7 cellular contexts compared by ENCODE assay signal in the genomic region with DNA sequence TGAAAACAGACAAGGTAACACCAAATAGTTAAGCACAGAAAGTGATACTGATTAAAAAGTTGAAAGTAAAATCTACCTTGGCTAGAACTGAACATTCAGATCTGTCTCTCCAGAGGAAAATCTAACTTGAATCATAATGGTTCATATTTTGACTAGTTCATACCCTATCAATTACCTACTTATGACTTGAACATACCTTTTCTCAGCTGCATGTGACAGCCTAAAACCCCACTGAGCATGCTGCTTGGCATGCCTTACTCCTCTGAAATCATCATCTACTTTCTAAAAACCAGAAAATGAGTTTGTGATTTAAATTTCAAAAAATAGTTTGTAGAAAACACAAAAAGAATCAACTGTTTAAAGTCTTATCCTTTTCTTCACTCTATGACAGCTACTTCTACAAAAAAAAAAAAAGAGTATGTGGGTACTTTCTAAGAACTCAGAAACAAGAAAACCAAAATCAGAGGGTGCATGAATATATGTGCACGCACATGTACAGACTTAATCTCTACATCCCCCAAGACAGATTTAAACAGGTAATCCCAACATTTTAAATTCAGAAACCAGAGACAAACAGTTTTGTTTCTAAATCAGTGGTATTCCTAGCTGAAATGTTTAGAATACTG. TPM values are rescaled to one million over a fixed set of nuclear protein-coding genes. Genes with fewer than 3 reads are reported as not detected.
DNase-seq lines count a peak whose midpoint lies in the region; ATAC-seq, FAIRE-seq and TF ChIP-seq lines count a peak whose summit lies in the region.
"Not testable (repeated sequence)": the region's sequence is repeated elsewhere in the genome, so short reads cannot be mapped to it uniquely, and the experiment has no call there.

No MANE protein-coding gene starts in this region.

- H3K9me3 ChIP-seq in CD8-positive, alpha-beta memory T cell (ENCODE audit: low read length); HEK293 (ENCODE audit: control insufficient read depth, insufficient read depth, low read depth, low read length); K562 (replicated peaks; ENCODE audit: control insufficient read depth, insufficient read depth, low read depth, low read length); kidney (ENCODE audit: control insufficient read depth in 1 of 2, low read length in 2 of 2): not testable (repeated sequence)

- H3K4me1 Mint-ChIP-seq in CD8-positive, alpha-beta memory T cell = peaks cover 18 to 47% (median 44%) of the 10 kb centered on the region in 3 donors
- H3K4me1 Mint-ChIP-seq in activated CD4-positive, alpha-beta memory T cell treated with anti-CD3 and anti-CD28 coated beads for 36 hours (ENCODE audit: low read depth) = peaks cover 38% of the 10 kb centered on the region
- peaks cover 42% of the 10 kb centered on the region for H3K4me1 Mint-ChIP-seq in activated naive CD4-positive, alpha-beta T cell treated with anti-CD3 and anti-CD28 coated beads for 36 hours (ENCODE audit: low read depth)
- H3K4me1 Mint-ChIP-seq in stimulated activated naive CD8-positive, alpha-beta T cell treated with anti-CD3 and anti-CD28 coated beads, Interleukin-15, Interleukin-2, amounts not matched to agents 100 ng/mL and 50 ng/mL, for 24 hours (ENCODE audit: low read depth) = peaks cover 36% of the 10 kb centered on the region

- DNase-seq in CD8-positive, alpha-beta memory T cell; activated CD4-positive, alpha-beta memory T cell treated with anti-CD3 and anti-CD28 coated beads for 36 hours; activated naive CD4-positive, alpha-beta T cell treated with anti-CD3 and anti-CD28 coated beads for 36 hours; K562 (ENCODE audit: extremely low read depth in 1 of 4, low spot score in 3 of 4); kidney: not testable (repeated sequence)

- H3K4me3 ChIP-seq in CD8-positive, alpha-beta memory T cell (ENCODE audit: low read length); HEK293 (ENCODE audit: low read depth, low read length); K562; kidney (ENCODE audit: low read length in 2 of 2): not testable (repeated sequence)

- not testable (repeated sequence) for TF ChIP-seq RAD21 in K562 (CRISPR knock-in tag; conservative IDR thresholded peaks at IDR 0.05 in 1 of 2, IDR thresholded peaks at IDR 0.05 in 1 of 2)

- not testable (repeated sequence) for H2AFZ ChIP-seq in K562 (ENCODE audit: low read depth, low read length)

- intact Hi-C loops in activated CD4-positive, alpha-beta memory T cell treated with anti-CD3 and anti-CD28 coated beads for 36 hours (cut with micrococcal nuclease) = loop anchor here (1.0 to 2.0 kb wide), 2 partner anchors 10 to 244 kb away; a partner anchor contains a TSS
- intact Hi-C loops in activated naive CD4-positive, alpha-beta T cell treated with anti-CD3 and anti-CD28 coated beads for 36 hours (cut with micrococcal nuclease) = loop anchor here (1.0 to 5.0 kb wide), 5 partner anchors 10 to 338 kb away; a partner anchor contains a TSS
- intact Hi-C loops in K562 (cut with micrococcal nuclease); kidney (cut with DNase I): not testable (repeated sequence)

- H3K9me3 Mint-ChIP-seq in CD8-positive, alpha-beta memory T cell; activated CD4-positive, alpha-beta memory T cell treated with anti-CD3 and anti-CD28 coated beads for 36 hours; activated naive CD4-positive, alpha-beta T cell treated with anti-CD3 and anti-CD28 coated beads for 36 hours; stimulated activated naive CD8-positive, alpha-beta T cell treated with anti-CD3 and anti-CD28 coated beads, Interleukin-15, Interleukin-2, amounts not matched to agents 100 ng/mL and 50 ng/mL, for 24 hours: not testable (repeated sequence)

- H3K4me1 ChIP-seq in CD8-positive, alpha-beta memory T cell (ENCODE audit: insufficient read depth, low read length); HEK293 (ENCODE audit: control insufficient read depth, insufficient read depth, low read length); K562 (replicated peaks in 1 of 2; ENCODE audit: control insufficient read depth in 2 of 2, insufficient read depth in 2 of 2, low read length in 2 of 2); kidney (ENCODE audit: control insufficient read depth in 1 of 2, insufficient read depth in 1 of 2, low read depth in 1 of 2, low read length in 2 of 2): not testable (repeated sequence)

- TF ChIP-seq POLR2A in K562 (conservative IDR thresholded peaks at IDR 0.05) = not testable (repeated sequence)

- not testable (repeated sequence) for H4K20me1 ChIP-seq in K562 (replicated peaks; ENCODE audit: control insufficient read depth, insufficient read depth, low read length)

- FAIRE-seq in K562 (lab: Jason Lieb, UNC) = peak; percentile 60
- peak; percentile 39 for FAIRE-seq in kidney (lab: Jason Lieb, UNC)

- H3K36me3 ChIP-seq in CD8-positive, alpha-beta memory T cell (ENCODE audit: insufficient read depth, low read length) = peaks cover 53% of the 10 kb centered on the region
- peaks cover 3 to 47% of the 10 kb centered on the region in 2 experiments; a peak in 1 of 3 replicates for H3K36me3 ChIP-seq in HEK293 (ENCODE audit: control insufficient read depth in 2 of 2, insufficient read depth in 1 of 2, low read length in 2 of 2)
- H3K36me3 ChIP-seq in K562 (ENCODE audit: control insufficient read depth, insufficient read depth, low read length) = peaks cover 37% of the 10 kb centered on the region; the same call in 2 of the 3 replicates
- H3K36me3 ChIP-seq in kidney (ENCODE audit: control insufficient read depth in 1 of 2, insufficient read depth in 2 of 2, low read length in 2 of 2) = not testable (repeated sequence)

- H3K27ac ChIP-seq in CD8-positive, alpha-beta memory T cell (ENCODE audit: low read depth, low read length); HEK293 (ENCODE audit: extremely low read depth, low read depth, low read length); K562 (ENCODE audit: extremely low read depth, low read depth, low read length); kidney (ENCODE audit: low read depth in 2 of 2, low read length in 2 of 2): not testable (repeated sequence)

- POLR2A ChIA-PET in CD8-positive, alpha-beta memory T cell (lab: Charles Lee) = interaction anchor here (1.2 kb wide), 1 partner anchor 35 kb away, joined by 3 read pairs; no protein-coding TSS in a partner anchor
- POLR2A ChIA-PET in HEK293 (lab: Yijun Ruan, JAX); activated CD4-positive, alpha-beta memory T cell treated with anti-CD3 and anti-CD28 coated beads for 36 hours (lab: Charles Lee); K562 (lab: Yijun Ruan, JAX): not testable (repeated sequence)

- H3K79me2 ChIP-seq in K562 (ENCODE audit: control insufficient read depth, insufficient read depth, low read length) = not testable (repeated sequence)

- H3K36me3 Mint-ChIP-seq in CD8-positive, alpha-beta memory T cell = peaks cover 11 to 85% (median 20%) of the 10 kb centered on the region in 3 donors
- peaks cover 50% of the 10 kb centered on the region for H3K36me3 Mint-ChIP-seq in activated CD4-positive, alpha-beta memory T cell treated with anti-CD3 and anti-CD28 coated beads for 36 hours
- peaks cover 49% of the 10 kb centered on the region for H3K36me3 Mint-ChIP-seq in activated naive CD4-positive, alpha-beta T cell treated with anti-CD3 and anti-CD28 coated beads for 36 hours (ENCODE audit: low read depth)
- peaks cover 83% of the 10 kb centered on the region for H3K36me3 Mint-ChIP-seq in stimulated activated naive CD8-positive, alpha-beta T cell treated with anti-CD3 and anti-CD28 coated beads, Interleukin-15, Interleukin-2, amounts not matched to agents 100 ng/mL and 50 ng/mL, for 24 hours (ENCODE audit: low read depth)

- ATAC-seq in K562 = not testable (repeated sequence)

- not testable (repeated sequence) for H3K4me3 Mint-ChIP-seq in CD8-positive, alpha-beta memory T cell; activated CD4-positive, alpha-beta memory T cell treated with anti-CD3 and anti-CD28 coated beads for 36 hours; activated naive CD4-positive, alpha-beta T cell treated with anti-CD3 and anti-CD28 coated beads for 36 hours; stimulated activated naive CD8-positive, alpha-beta T cell treated with anti-CD3 and anti-CD28 coated beads, Interleukin-15, Interleukin-2, amounts not matched to agents 100 ng/mL and 50 ng/mL, for 24 hours

- BruUV-seq in K562 (replicated peaks; lab: Mats Ljungman, UMichigan) = not testable (repeated sequence)

- H3K9ac ChIP-seq in K562 (ENCODE audit: insufficient read depth in 1 of 2, low read depth in 2 of 2, low read length in 2 of 2); kidney (ENCODE audit: low read length in 2 of 2): not testable (repeated sequence)

- TF ChIP-seq EP300 in K562 (IDR thresholded peaks at IDR 0.05; ENCODE audit: low read length) = not testable (repeated sequence)

- TF ChIP-seq CTCF in HEK293 (tag by site-specific recombination; IDR thresholded peaks at IDR 0.05); K562 (IDR thresholded peaks at IDR 0.05 in 2 of 3, conservative IDR thresholded peaks at IDR 0.05 in 1 of 3; ENCODE audit: insufficient read depth in 2 of 3, low read depth in 1 of 3, low read length in 3 of 3); kidney (IDR thresholded peaks at IDR 0.05; ENCODE audit: borderline replicate concordance, extremely low read depth, insufficient read depth): not testable (repeated sequence)

- WGBS in K562 (ENCODE audit: insufficient coverage, low coverage, missing lambda C conversion rate) = 92% methylated on average over 1 of the region's 1 CpG

- CTCF ChIA-PET in CD8-positive, alpha-beta memory T cell (lab: Charles Lee) = interaction anchor here (0.9 kb wide), 1 partner anchor 8 kb away, joined by 3 read pairs; no protein-coding TSS in a partner anchor
- CTCF ChIA-PET in HEK293 (lab: Yijun Ruan, JAX) = interaction anchor here (1.2 to 3.4 kb wide), 2 partner anchors 7 to 244 kb away, joined by 3 to 21 read pairs; a partner anchor contains a TSS
- CTCF ChIA-PET in activated CD4-positive, alpha-beta memory T cell treated with anti-CD3 and anti-CD28 coated beads for 36 hours (lab: Charles Lee) = interaction anchor here (1.2 to 4.3 kb wide), 2 partner anchors 244 to 842 kb away, joined by 4 to 53 read pairs; a partner anchor contains a TSS
- CTCF ChIA-PET in activated naive CD4-positive, alpha-beta T cell treated with anti-CD3 and anti-CD28 coated beads for 36 hours (lab: Charles Lee) = interaction anchor here (0.6 to 0.7 kb wide), 3 partner anchors 38 to 559 kb away, joined by 3 to 5 read pairs (median 3); a partner anchor contains a TSS
- CTCF ChIA-PET in K562 (lab: Yijun Ruan, JAX; ENCODE audit: low intra/inter-chr PET ratio) = interaction anchor here (0.6 kb wide), 1 partner anchor 66 kb away, joined by 3 read pairs; no protein-coding TSS in a partner anchor

- peak overlapping the region in 5 of 8 donors; percentile 2 to 67 (median 18) for H3K27ac Mint-ChIP-seq in CD8-positive, alpha-beta memory T cell
- peak overlapping the region; percentile 82 for H3K27ac Mint-ChIP-seq in activated CD4-positive, alpha-beta memory T cell treated with anti-CD3 and anti-CD28 coated beads for 36 hours
- peak overlapping the region; percentile 75 for H3K27ac Mint-ChIP-seq in activated naive CD4-positive, alpha-beta T cell treated with anti-CD3 and anti-CD28 coated beads for 36 hours
- peak overlapping the region; percentile 69 for H3K27ac Mint-ChIP-seq in stimulated activated naive CD8-positive, alpha-beta T cell treated with anti-CD3 and anti-CD28 coated beads, Interleukin-15, Interleukin-2, amounts not matched to agents 100 ng/mL and 50 ng/mL, for 24 hours

- H3K9me1 ChIP-seq in K562 (ENCODE audit: control insufficient read depth, insufficient read depth, low read length) = not testable (repeated sequence)

- not testable (repeated sequence) for H3K27me3 Mint-ChIP-seq in CD8-positive, alpha-beta memory T cell; activated CD4-positive, alpha-beta memory T cell treated with anti-CD3 and anti-CD28 coated beads for 36 hours; activated naive CD4-positive, alpha-beta T cell treated with anti-CD3 and anti-CD28 coated beads for 36 hours (ENCODE audit: low read depth); stimulated activated naive CD8-positive, alpha-beta T cell treated with anti-CD3 and anti-CD28 coated beads, Interleukin-15, Interleukin-2, amounts not matched to agents 100 ng/mL and 50 ng/mL, for 24 hours

- in situ Hi-C loops in K562 (cut with MboI) = not testable (repeated sequence)

- H3K4me2 ChIP-seq in K562 (ENCODE audit: insufficient read depth, low read length) = not testable (repeated sequence)

- H3K27me3 ChIP-seq in CD8-positive, alpha-beta memory T cell (ENCODE audit: insufficient read depth, low read length, poor library complexity, severe bottlenecking); K562 (ENCODE audit: control insufficient read depth in 2 of 2, insufficient read depth in 2 of 2, low read length in 2 of 2): not testable (repeated sequence)

RNA-seq across cellular contexts. Expression of a gene that starts 28.4 kb away (rescaled TPM):
- total RNA-seq in CD8-positive, alpha-beta memory T cell = 100 to 1,000 TPM; 106 to 109 TPM
- polyA plus RNA-seq in CD8-positive, alpha-beta memory T cell = 209 TPM
- 100 to 1,000 TPM; 101 to 105 TPM for total RNA-seq in activated CD4-positive, alpha-beta memory T cell treated with anti-CD3 and anti-CD28 coated beads for 36 hours
- 100 to 1,000 TPM in 1 of 2 experiments, 10 to 100 TPM in 1; 99.7 to 105 TPM for total RNA-seq in activated naive CD4-positive, alpha-beta T cell treated with anti-CD3 and anti-CD28 coated beads for 36 hours
- 24.1 and 28.1 TPM in 2 replicates for total RNA-seq in K562 (2011; cell fraction: chromatin; rRNA removed; ENCODE audit: low replicate concordance)
- total RNA-seq in K562 (2011; cell fraction: nucleolus; rRNA removed) = 30.3 and 30.7 TPM in 2 replicates
- 19.5 and 31.0 TPM in 2 replicates for total RNA-seq in K562 (2011; cell fraction: nucleoplasm; rRNA removed)
- total RNA-seq in K562 (2014; rRNA removed) (115 and 196 TPM in 2 replicates), K562 (2014; rRNA removed; fragmentation: Illumina TruSeq; extraction: Trizol) (42.4 and 43.6 TPM in 2 replicates), K562 (2015; rRNA removed; fragmentation: Illumina TruSeq; extraction: Trizol) (38.0 and 51.0 TPM in 2 replicates), K562 (2021) (40.3 and 43.1 TPM in 2 replicates), kidney (49.0 TPM)
- polyA plus RNA-seq in K562 (2011; rRNA removed) (29.9 and 46.0 TPM in 2 replicates), K562 (2014; fragmentation: Illumina TruSeq; extraction: Trizol) (27.1 and 33.6 TPM in 2 replicates), K562 (2014; fragmentation: Nextera tagmentation; extraction: Ambion mirVana) (10 to 100 TPM in 1 of 2 experiments, 1 to 10 TPM in 1; 9.4 to 10.5 TPM), K562 (2014; rRNA removed) (18.7 and 19.9 TPM in 2 replicates), kidney (ENCODE audit: insufficient read depth, low read depth, low replicate concordance) (34.0 TPM)
- 13.0 and 36.8 TPM in 2 replicates for polyA plus RNA-seq in K562 (2011; cell fraction: cytosol; rRNA removed)
- polyA plus RNA-seq in K562 (2011; cell fraction: nucleus; rRNA removed) = 22.0 and 35.1 TPM in 2 replicates
- 19.6 and 48.2 TPM in 2 replicates for polyA plus RNA-seq in K562 (2012)
- 65.6 and 72.0 TPM in 2 replicates for polyA minus RNA-seq in K562 (2011; rRNA and poly(A)+ RNA removed)
- polyA minus RNA-seq in K562 (2011; cell fraction: cytosol; rRNA and poly(A)+ RNA removed) = 34.6 and 47.6 TPM in 2 replicates
- 29.4 and 35.7 TPM in 2 replicates for polyA minus RNA-seq in K562 (2011; cell fraction: nucleus; rRNA and poly(A)+ RNA removed)

Comparison
In these comparisons a context has a peak if more than half of its experiments do, and no peak if none do; other contexts are left out.
1. H3K27ac Mint-ChIP-seq: peak in every context shown above with its lines; median percentile 82 in activated CD4-positive, alpha-beta memory T cell treated with anti-CD3 and anti-CD28 coated beads for 36 hours; 75 in activated naive CD4-positive, alpha-beta T cell treated with anti-CD3 and anti-CD28 coated beads for 36 hours; 69 in stimulated activated naive CD8-positive, alpha-beta T cell treated with anti-CD3 and anti-CD28 coated beads, Interleukin-15, Interleukin-2, amounts not matched to agents 100 ng/mL and 50 ng/mL, for 24 hours; 18 in CD8-positive, alpha-beta memory T cell.